26 cellular contexts compared by ENCODE assay signal in the genomic region with DNA sequence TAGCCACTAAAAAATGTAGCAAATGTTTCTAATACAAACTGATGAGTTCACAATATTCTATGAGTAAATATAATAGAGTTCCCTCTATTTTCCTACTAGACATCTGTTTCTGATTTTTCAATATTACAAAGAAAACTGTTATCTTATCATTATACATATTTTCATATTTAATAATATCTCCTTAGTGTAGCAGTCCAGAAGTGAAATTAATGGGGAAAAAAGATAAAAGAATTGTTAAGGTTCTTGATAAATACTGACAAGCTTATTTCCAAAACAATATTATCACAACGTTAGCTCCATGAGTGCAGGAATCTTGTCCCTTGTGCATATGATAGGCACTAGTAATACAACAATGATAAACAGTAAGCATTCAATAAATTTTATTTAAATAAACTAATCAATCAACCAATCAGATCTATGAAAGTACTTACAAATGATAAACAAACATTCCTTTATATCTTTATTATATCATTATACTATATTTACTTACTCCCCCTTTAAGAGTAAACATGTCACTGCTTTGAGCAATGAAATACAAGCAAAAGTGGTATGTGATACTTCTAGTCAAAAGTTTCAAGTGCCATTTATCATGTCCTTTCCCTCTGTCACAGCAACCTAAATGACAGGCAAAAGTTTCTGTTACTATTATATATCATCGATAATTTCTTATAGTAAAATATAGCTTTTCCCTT.
DNase-seq lines count a peak whose midpoint lies in the region; ATAC-seq, FAIRE-seq and TF ChIP-seq lines count a peak whose summit lies in the region.
"Had no signal": no experiment of that assay in that cellular context is flagged by ENCODE, and none has a peak within 500 bp of the region (broad histone marks: within the 10 kb centered on the region; RNA-seq: fewer than 3 reads in every experiment).

No MANE protein-coding gene starts in this region.

- H3K27me3 ChIP-seq in GM23248 (replicated peaks; ENCODE audit: insufficient read depth) (no peaks in the 10 kb centered on the region), HAP-1 (ENCODE audit: low read depth) (no peaks in the 10 kb centered on the region)
- H3K27me3 ChIP-seq: BE2C; BLaER1 treated with 17β-estradiol and CSF1 and Interleukin-3, amounts not matched to agents 10 nM and 100 nM had no signal

- in situ Hi-C loops in GM23248 (cut with MboI), result no loop called here
- in situ Hi-C loops in HAP-1 (cut with MboI; ENCODE audit: low sequenced_read_pairs), result no loop called here

- ATAC-seq in SK-N-SH treated with all-trans-retinoic acid at 6 μM for 48 hours, result no peak
- ATAC-seq: A549, GM12878, GM23338 had no signal

- no peak overlapping the region for H3K27ac ChIP-seq in GM23248
- H3K27ac ChIP-seq: 22Rv1; BLaER1 treated with 17β-estradiol and CSF1 and Interleukin-3, amounts not matched to agents 10 nM and 100 nM had no signal

- H2AFZ ChIP-seq in GM23248, result 0 out of 2 replicates have a peak overlapping the region, but pooled peaks have one; percentile 13
- H2AFZ ChIP-seq: GM23338 had no signal

- no peaks in the 10 kb centered on the region for H3K79me2 ChIP-seq in GM23248 (ENCODE audit: insufficient read depth)

- 65 to 79% methylated on average over 2 of the region's 2 CpGs for WGBS in GM23248 (ENCODE audit: low coverage in 1 of 2, low lambda C conversion rate in 2 of 2, missing lambda C conversion rate in 2 of 2), 2 experiments

- H3K4me2 ChIP-seq in GM23248 (ENCODE audit: unreplicated experiment), result no peak overlapping the region
- H3K4me2 ChIP-seq: A549; BLaER1 treated with 17β-estradiol and CSF1 and Interleukin-3, amounts not matched to agents 10 nM and 100 nM; GM23338 had no signal

- H3K4me1 ChIP-seq in GM23248 (ENCODE audit: insufficient read depth), result 0 out of 2 replicates have a peak, but pooled peaks cover 5% of the 10 kb centered on the region
- H3K4me1 ChIP-seq in HAP-1, result peaks cover 2% of the 10 kb centered on the region; the same call in 1 of the 2 replicates
- H3K4me1 ChIP-seq: BE2C; BLaER1 treated with 17β-estradiol and CSF1 and Interleukin-3, amounts not matched to agents 10 nM and 100 nM; Caco-2 had no signal

- no peaks in the 10 kb centered on the region for H3F3A ChIP-seq in GM23248 (ENCODE audit: insufficient read depth)

- no peak for DNase-seq in GM23248
- DNase-seq in H4 (ENCODE audit: low spot score), result no peak
- no peak for DNase-seq in HAP-1 (ENCODE audit: low spot score in 2 of 2)
- no peak for DNase-seq in germinal center (ENCODE audit: low spot score)
- no peak for DNase-seq in NCI-H524 (lab: John Stamatoyannopoulos, UW)
- DNase-seq: ACHN; AML-193; BE2C; Caco-2; CD4-positive, alpha-beta memory T cell; DMS 273 treated with DMSO at 0.1 percent for 48 hours; DMS79; EL; GDM1; HCEC 1CT had no signal

- H4K20me1 ChIP-seq in GM23248 (ENCODE audit: insufficient read depth), result no peaks in the 10 kb centered on the region
- H4K20me1 ChIP-seq: BLaER1 treated with 17β-estradiol and CSF1 and Interleukin-3, amounts not matched to agents 10 nM and 100 nM had no signal

- FAIRE-seq in A204.1 (lab: Jason Lieb, UNC) (peak; percentile 14), endometrium (lab: Jason Lieb, UNC) (peak; percentile 23)
- FAIRE-seq: A549, D721Med, GM12878, GM19239, H54 had no signal

- no peak overlapping the region for H3K9ac ChIP-seq in GM23248
- H3K9ac ChIP-seq: BLaER1 treated with 17β-estradiol and CSF1 and Interleukin-3, amounts not matched to agents 10 nM and 100 nM had no signal

- H3K9me2 ChIP-seq in GM23248 (ENCODE audit: insufficient read depth), result no peaks in the 10 kb centered on the region

- H3K36me3 ChIP-seq in GM23248 (ENCODE audit: low read depth) (no peaks in the 10 kb centered on the region), HAP-1 (replicated peaks) (no peaks in the 10 kb centered on the region)
- H3K36me3 ChIP-seq: BE2C; BLaER1 treated with 17β-estradiol and CSF1 and Interleukin-3, amounts not matched to agents 10 nM and 100 nM had no signal

- H3K9me3 ChIP-seq in GM23248 (ENCODE audit: low read depth) (no peaks in the 10 kb centered on the region), HAP-1 (no peaks in the 10 kb centered on the region)
- H3K9me3 ChIP-seq: A549; BE2C; BLaER1 treated with 17β-estradiol and CSF1 and Interleukin-3, amounts not matched to agents 10 nM and 100 nM; Caco-2 had no signal

- H3K4me3 ChIP-seq in GM23248, result no peak overlapping the region
- no peak overlapping the region for H3K4me3 ChIP-seq in HAP-1
- H3K4me3 ChIP-seq: A549; BLaER1 treated with 17β-estradiol and CSF1 and Interleukin-3, amounts not matched to agents 10 nM and 100 nM; GM12878; GM23338 had no signal

TF ChIP-seq in SK-N-SH treated with all-trans-retinoic acid at 6 μM for 48 hours, 23 proteins besides CTCF, POLR2A, EP300 and RAD21:
- no peak for TF ChIP-seq TOX (CRISPR knock-in tag; IDR thresholded peaks at IDR 0.05; ENCODE audit: borderline replicate concordance)
- TF ChIP-seq, protein P1, sequence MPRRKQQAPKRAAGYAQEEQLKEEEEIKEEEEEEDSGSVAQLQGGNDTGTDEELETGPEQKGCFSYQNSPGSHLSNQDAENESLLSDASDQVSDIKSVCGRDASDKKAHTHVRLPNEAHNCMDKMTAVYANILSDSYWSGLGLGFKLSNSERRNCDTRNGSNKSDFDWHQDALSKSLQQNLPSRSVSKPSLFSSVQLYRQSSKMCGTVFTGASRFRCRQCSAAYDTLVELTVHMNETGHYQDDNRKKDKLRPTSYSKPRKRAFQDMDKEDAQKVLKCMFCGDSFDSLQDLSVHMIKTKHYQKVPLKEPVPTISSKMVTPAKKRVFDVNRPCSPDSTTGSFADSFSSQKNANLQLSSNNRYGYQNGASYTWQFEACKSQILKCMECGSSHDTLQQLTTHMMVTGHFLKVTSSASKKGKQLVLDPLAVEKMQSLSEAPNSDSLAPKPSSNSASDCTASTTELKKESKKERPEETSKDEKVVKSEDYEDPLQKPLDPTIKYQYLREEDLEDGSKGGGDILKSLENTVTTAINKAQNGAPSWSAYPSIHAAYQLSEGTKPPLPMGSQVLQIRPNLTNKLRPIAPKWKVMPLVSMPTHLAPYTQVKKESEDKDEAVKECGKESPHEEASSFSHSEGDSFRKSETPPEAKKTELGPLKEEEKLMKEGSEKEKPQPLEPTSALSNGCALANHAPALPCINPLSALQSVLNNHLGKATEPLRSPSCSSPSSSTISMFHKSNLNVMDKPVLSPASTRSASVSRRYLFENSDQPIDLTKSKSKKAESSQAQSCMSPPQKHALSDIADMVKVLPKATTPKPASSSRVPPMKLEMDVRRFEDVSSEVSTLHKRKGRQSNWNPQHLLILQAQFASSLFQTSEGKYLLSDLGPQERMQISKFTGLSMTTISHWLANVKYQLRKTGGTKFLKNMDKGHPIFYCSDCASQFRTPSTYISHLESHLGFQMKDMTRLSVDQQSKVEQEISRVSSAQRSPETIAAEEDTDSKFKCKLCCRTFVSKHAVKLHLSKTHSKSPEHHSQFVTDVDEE (CRISPR knock-in tag; IDR thresholded peaks at IDR 0.05), result peak; percentile 76; the same call in 1 of the 2 replicates
- TF ChIP-seq, protein P2, sequence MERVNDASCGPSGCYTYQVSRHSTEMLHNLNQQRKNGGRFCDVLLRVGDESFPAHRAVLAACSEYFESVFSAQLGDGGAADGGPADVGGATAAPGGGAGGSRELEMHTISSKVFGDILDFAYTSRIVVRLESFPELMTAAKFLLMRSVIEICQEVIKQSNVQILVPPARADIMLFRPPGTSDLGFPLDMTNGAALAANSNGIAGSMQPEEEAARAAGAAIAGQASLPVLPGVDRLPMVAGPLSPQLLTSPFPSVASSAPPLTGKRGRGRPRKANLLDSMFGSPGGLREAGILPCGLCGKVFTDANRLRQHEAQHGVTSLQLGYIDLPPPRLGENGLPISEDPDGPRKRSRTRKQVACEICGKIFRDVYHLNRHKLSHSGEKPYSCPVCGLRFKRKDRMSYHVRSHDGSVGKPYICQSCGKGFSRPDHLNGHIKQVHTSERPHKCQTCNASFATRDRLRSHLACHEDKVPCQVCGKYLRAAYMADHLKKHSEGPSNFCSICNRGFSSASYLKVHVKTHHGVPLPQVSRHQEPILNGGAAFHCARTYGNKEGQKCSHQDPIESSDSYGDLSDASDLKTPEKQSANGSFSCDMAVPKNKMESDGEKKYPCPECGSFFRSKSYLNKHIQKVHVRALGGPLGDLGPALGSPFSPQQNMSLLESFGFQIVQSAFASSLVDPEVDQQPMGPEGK (CRISPR knock-in tag; IDR thresholded peaks at IDR 0.05; ENCODE audit: borderline replicate concordance), result no peak
- TF ChIP-seq ZFP30 (CRISPR knock-in tag; IDR thresholded peaks at IDR 0.05), result no peak
- TF ChIP-seq ZNF70 (CRISPR knock-in tag; IDR thresholded peaks at IDR 0.05), result no peak
- no peak for TF ChIP-seq ZNF565 (CRISPR knock-in tag; conservative IDR thresholded peaks at IDR 0.05; ENCODE audit: low read depth)
- TF ChIP-seq ISL1 (CRISPR knock-in tag; IDR thresholded peaks at IDR 0.05), result peak; percentile 45; the same call in 1 of the 2 replicates
- TF ChIP-seq ZC3H10 (CRISPR knock-in tag; IDR thresholded peaks at IDR 0.05), result no peak
- no peak for TF ChIP-seq ARNTL (CRISPR knock-in tag; IDR thresholded peaks at IDR 0.05; ENCODE audit: borderline replicate concordance, low read depth)
- TF ChIP-seq TCF4 (CRISPR knock-in tag; IDR thresholded peaks at IDR 0.05; ENCODE audit: borderline replicate concordance), result peak; percentile 90
- no peak for TF ChIP-seq CSDC2 (CRISPR knock-in tag; IDR thresholded peaks at IDR 0.05)
- no peak for TF ChIP-seq BACH2 (CRISPR knock-in tag; IDR thresholded peaks at IDR 0.05; ENCODE audit: borderline replicate concordance)
- TF ChIP-seq ZNF8 (CRISPR knock-in tag; IDR thresholded peaks at IDR 0.05), result no peak
